19 cellular contexts compared by ENCODE assay signal in genomic region chr9:84811072-84811725, GRCh38.
DNase-seq lines count a peak whose midpoint lies in the region; ATAC-seq, FAIRE-seq and TF ChIP-seq lines count a peak whose summit lies in the region.
"Had no signal": no experiment of that assay in that cellular context is flagged by ENCODE, and none has a peak within 500 bp of the region (broad histone marks: within the 10 kb centered on the region; RNA-seq: fewer than 3 reads in every experiment).

No MANE protein-coding gene starts in this region.

- ATAC-seq in HepG2, result no peak
- no peak for ATAC-seq in right lobe of liver
- no peak for ATAC-seq in GM21515 (IDR thresholded peaks at IDR 0.05; ENCODE audit: unreplicated experiment)
- ATAC-seq: PC-3 had no signal

- no peaks in the 10 kb centered on the region for H3K27me3 ChIP-seq in HepG2 (ENCODE audit: control insufficient read depth in 1 of 2, insufficient read depth in 2 of 2, low read length in 2 of 2)
- no peaks in the 10 kb centered on the region for H3K27me3 ChIP-seq in right lobe of liver
- H3K27me3 ChIP-seq: BE2C had no signal

- TF ChIP-seq RAD21 in HepG2 (CRISPR knock-in tag; IDR thresholded peaks at IDR 0.05), result no peak

- BruUV-seq in HepG2 (replicated peaks; lab: Mats Ljungman, UMichigan), result no TSS peak

- H3K27ac ChIP-seq in HepG2 (ENCODE audit: extremely low read length, insufficient read depth, low read length) (no peak overlapping the region), right lobe of liver (no peak overlapping the region)

- no peak for TF ChIP-seq POLR2A in HepG2 (IDR thresholded peaks at IDR 0.05; ENCODE audit: insufficient read depth in 1 of 2, low read depth in 2 of 2, low read length in 2 of 2)
- no peak for TF ChIP-seq POLR2A in right lobe of liver (IDR thresholded peaks at IDR 0.05)

- TF ChIP-seq CTCF in HepG2 (CRISPR knock-in tag; IDR thresholded peaks at IDR 0.05) (no peak), right lobe of liver (IDR thresholded peaks at IDR 0.05) (no peak), foreskin fibroblast (IDR thresholded peaks at IDR 0.05; ENCODE audit: low read depth, low read length) (no peak)

- POLR2A ChIA-PET in HepG2 (lab: Yijun Ruan, JAX), result no interaction called here

- DNase-seq in HepG2 (ENCODE audit: low spot score) (no peak), right lobe of liver (no peak), NCI-H774 (lab: John Stamatoyannopoulos, UW) (peak; percentile 23), COR-L47 (lab: John Stamatoyannopoulos, UW) (no peak), foreskin fibroblast (no peak), glomerular visceral epithelial cell (ENCODE audit: extremely low spot score) (no peak)
- DNase-seq: BE2C, EL, HCEC 1CT, Karpas-422, MV-4-11, NCI-H1105 treated with DMSO at 0.1 percent for 48 hours, NCI-H187 treated with DMSO at 0.1 percent for 48 hours, PC-3, RPMI8226, SHP77 had no signal

- intact Hi-C loops in HepG2 (cut with micrococcal nuclease; ENCODE audit: unreplicated experiment), result no loop called here
- intact Hi-C loops in right lobe of liver (cut with DNase I), result no loop called here

- WGBS in HepG2 (ENCODE audit: low lambda C conversion rate), result 0% methylated on average over 3 of the region's 4 CpGs
- WGBS in right lobe of liver (ENCODE audit: insufficient coverage, low coverage, low lambda C conversion rate, missing lambda C conversion rate), result 33% methylated on average over 4 of the region's 4 CpGs

- no peak for TF ChIP-seq EP300 in HepG2 (IDR thresholded peaks at IDR 0.05; ENCODE audit: low read depth in 2 of 2, low read length in 2 of 2)
- TF ChIP-seq EP300 in HepG2 (CRISPR knock-in tag; IDR thresholded peaks at IDR 0.05; ENCODE audit: borderline replicate concordance), result no peak

- H3K9me3 ChIP-seq in HepG2 (ENCODE audit: low read length), result no peaks in the 10 kb centered on the region
- H3K9me3 ChIP-seq in right lobe of liver, result no peaks in the 10 kb centered on the region
- no peaks in the 10 kb centered on the region for H3K9me3 ChIP-seq in iPS-18c (ENCODE audit: control insufficient read depth, insufficient read depth, low read length)
- H3K9me3 ChIP-seq: BE2C had no signal

- H3K79me2 ChIP-seq in HepG2 (ENCODE audit: insufficient read depth, low read length), result no peaks in the 10 kb centered on the region

- no peak overlapping the region for H3K9ac ChIP-seq in HepG2 (ENCODE audit: insufficient read depth, low read depth, low read length)

- H3K4me3 ChIP-seq in HepG2 (replicated peaks in 1 of 3; ENCODE audit: insufficient read depth in 1 of 3, low read depth in 2 of 3, low read length in 3 of 3), result no peak overlapping the region
- H3K4me3 ChIP-seq in right lobe of liver, result no peak overlapping the region
- H3K4me3 ChIP-seq in iPS-18c (ENCODE audit: insufficient read depth, low read depth, low read length), result 0 out of 2 replicates have a peak overlapping the region, but pooled peaks have one; percentile 6
- H3K4me3 ChIP-seq in foreskin fibroblast (ENCODE audit: low read depth in 1 of 2, low read length in 2 of 2), result no peak overlapping the region

- H3K4me1 ChIP-seq in HepG2 (ENCODE audit: insufficient read depth, low read length) (no peaks in the 10 kb centered on the region), right lobe of liver (no peaks in the 10 kb centered on the region)
- H3K4me1 ChIP-seq: BE2C had no signal

- H3K36me3 ChIP-seq in HepG2 (replicated peaks in 1 of 2; ENCODE audit: control insufficient read depth in 1 of 2, insufficient read depth in 2 of 2, low read length in 2 of 2) (no peaks in the 10 kb centered on the region), right lobe of liver (no peaks in the 10 kb centered on the region)
- H3K36me3 ChIP-seq: BE2C had no signal

- no peak for FAIRE-seq in HepG2 (lab: Jason Lieb, UNC)
- FAIRE-seq: A204.1 had no signal

- in situ Hi-C loops in HepG2 (cut with HindIII; ENCODE audit: extremely low pct_ligation_motif_present, low pct_unique_long_range_greater_than_20kb), result no loop called here

- H3K4me2 ChIP-seq in HepG2 (ENCODE audit: low read depth, low read length), result no peak overlapping the region

- H4K20me1 ChIP-seq in HepG2 (ENCODE audit: insufficient read depth, low read length), result no peaks in the 10 kb centered on the region

- CTCF ChIA-PET in HepG2 (lab: Yijun Ruan, JAX; ENCODE audit: low intra/inter-chr PET ratio, low total read pairs), result no interaction called here

- H2AFZ ChIP-seq in HepG2 (ENCODE audit: low read length), result no peak overlapping the region

TF ChIP-seq in HepG2, 621 proteins besides CTCF, POLR2A, EP300 and RAD21:
- peak; percentile 42 to 73; a peak in 3 of 4 replicates for TF ChIP-seq MAFK (conservative IDR thresholded peaks at IDR 0.05 in 1 of 2, IDR thresholded peaks at IDR 0.05 in 1 of 2; ENCODE audit: low read length in 2 of 2)
- TF ChIP-seq KLF16 (CRISPR knock-in tag; IDR thresholded peaks at IDR 0.05), result no peak
- no peak for TF ChIP-seq TMF1 (CRISPR knock-in tag; IDR thresholded peaks at IDR 0.05; ENCODE audit: low read depth)
- peak; percentile 54; the same call in 1 of the 2 replicates for TF ChIP-seq MAFF (IDR thresholded peaks at IDR 0.05; ENCODE audit: low read depth, low read length)
- no peak for TF ChIP-seq ZNF713 (CRISPR knock-in tag; IDR thresholded peaks at IDR 0.05)
- no peak for TF ChIP-seq ZNF607 (CRISPR knock-in tag; IDR thresholded peaks at IDR 0.05; ENCODE audit: borderline replicate concordance)
